35 cellular contexts compared by ENCODE assay signal in the genomic region with DNA sequence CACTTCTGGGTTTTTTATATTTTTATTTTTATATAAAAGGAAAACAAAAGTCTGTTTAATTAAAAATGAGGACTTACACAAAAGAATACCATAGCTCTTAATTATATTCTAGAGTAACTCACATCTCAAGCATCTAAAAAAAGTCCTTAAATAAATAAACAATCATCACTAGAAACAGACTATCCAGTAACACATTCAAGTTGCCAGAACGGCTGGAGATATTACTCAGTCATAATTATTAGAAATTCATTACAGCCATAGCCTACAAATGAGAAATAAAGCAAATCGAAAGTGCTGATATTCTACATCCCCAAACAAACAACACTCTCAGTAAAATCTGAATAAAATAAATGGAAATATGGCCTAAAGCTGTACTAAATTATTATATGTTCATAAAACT.
"Had no signal": no experiment of that assay in that cellular context is flagged by ENCODE, and none has a peak within 500 bp of the region (broad histone marks: within the 10 kb centered on the region; RNA-seq: fewer than 3 reads in every experiment).

No MANE protein-coding gene starts in this region.

- H3K9me3 Mint-ChIP-seq: activated CD4-positive, alpha-beta memory T cell treated with anti-CD3 and anti-CD28 coated beads for 36 hours; activated CD4-positive, alpha-beta T cell treated with anti-CD3 and anti-CD28 coated beads, Interleukin-2, amount 10 ng/mL, durations not matched to agents 24 days and 14 days; activated naive CD4-positive, alpha-beta T cell treated with anti-CD3 and anti-CD28 coated beads, Interleukin-2, amount 10 ng/mL, durations not matched to agents 7 days and 5 days; activated naive CD8-positive, alpha-beta T cell treated with anti-CD3 and anti-CD28 coated beads, Interleukin-2, amount 10 ng/mL, durations not matched to agents 7 days and 5 days; activated T-helper 1 cell treated with anti-CD3 and anti-CD28 coated beads, Interleukin-12 subunit alpha, Interleukin-12 subunit beta, Interleukin-2, Interleukin-4 antibody, amounts not matched to agents 30 ng/mL and 10 ng/mL and 1 ng/mL, durations not matched to agents 14 hours and 24 hours and 36 hours; activated T-helper 2 cell treated with anti-CD3 and anti-CD28 coated beads, Interferon-gamma antibody, Interleukin-2, Interleukin-4, amounts not matched to agents 10 μg/mL and 5 μg/mL and 100 μg/mL, durations not matched to agents 14 hours and 24 hours and 36 hours; central memory CD8-positive, alpha-beta T cell; dendritic cell treated with granulocyte-macrophage colony-stimulating factor and Interleukin-4, amounts not matched to agents 40 ng/mL and 50 ng/mL, for 4 days; T-helper 2 cell treated with Interferon-gamma antibody and Interleukin-4, amounts not matched to agents 5 μg/mL and 100 μg/mL, for 36 hours had no signal

- FAIRE-seq: endothelial cell of umbilical vein had no signal

- H3K27me3 Mint-ChIP-seq: activated CD4-positive, alpha-beta memory T cell treated with anti-CD3 and anti-CD28 coated beads for 36 hours; activated CD4-positive, alpha-beta T cell treated with anti-CD3 and anti-CD28 coated beads for 36 hours; activated CD4-positive, alpha-beta T cell treated with anti-CD3 and anti-CD28 coated beads, Interleukin-2, amount 10 ng/mL, durations not matched to agents 24 days and 14 days; activated CD8-positive, alpha-beta memory T cell treated with anti-CD3 and anti-CD28 coated beads, Interleukin-2, amount 10 ng/mL, durations not matched to agents 7 days and 5 days; activated naive CD4-positive, alpha-beta T cell treated with anti-CD3 and anti-CD28 coated beads, Interleukin-2, amount 10 ng/mL, durations not matched to agents 7 days and 5 days; activated naive CD8-positive, alpha-beta T cell treated with anti-CD3 and anti-CD28 coated beads, Interleukin-2, amount 10 ng/mL, durations not matched to agents 7 days and 5 days; brain; central memory CD8-positive, alpha-beta T cell; dendritic cell treated with granulocyte-macrophage colony-stimulating factor and Interleukin-4, amounts not matched to agents 40 ng/mL and 50 ng/mL, for 4 days; T-helper 17 cell had no signal

- H3K27me3 ChIP-seq: ascending aorta, breast epithelium, cardiac muscle cell, esophagus squamous epithelium had no signal

- H3K27ac ChIP-seq: ascending aorta, breast epithelium, cardiac muscle cell, coronary artery, dorsolateral prefrontal cortex, epithelial cell of prostate, esophagus squamous epithelium had no signal

- H3K4me1 ChIP-seq: ascending aorta, breast epithelium, esophagus squamous epithelium had no signal

- H3K27ac Mint-ChIP-seq: activated CD4-positive, alpha-beta memory T cell treated with anti-CD3 and anti-CD28 coated beads for 36 hours; activated CD4-positive, alpha-beta T cell treated with anti-CD3 and anti-CD28 coated beads for 36 hours; activated CD4-positive, alpha-beta T cell treated with anti-CD3 and anti-CD28 coated beads, Interleukin-2, amount 10 ng/mL, durations not matched to agents 24 days and 14 days; activated CD8-positive, alpha-beta memory T cell treated with anti-CD3 and anti-CD28 coated beads, Interleukin-2, amount 10 ng/mL, durations not matched to agents 7 days and 5 days; activated CD8-positive, alpha-beta T cell treated with anti-CD3 and anti-CD28 coated beads, Interleukin-2, amount 10 ng/mL, durations not matched to agents 7 days and 5 days; activated naive CD4-positive, alpha-beta T cell treated with anti-CD3 and anti-CD28 coated beads, Interleukin-2, amount 10 ng/mL, durations not matched to agents 7 days and 5 days; activated naive CD4-positive, alpha-beta T cell treated with anti-CD3 and anti-CD28 coated beads, Interleukin-2, amount 50 U/mL, for 72 hours; activated naive CD8-positive, alpha-beta T cell treated with anti-CD3 and anti-CD28 coated beads, Interleukin-2, amount 10 ng/mL, durations not matched to agents 7 days and 5 days; activated T-helper 1 cell treated with anti-CD3 and anti-CD28 coated beads, Interleukin-12 subunit alpha, Interleukin-12 subunit beta, Interleukin-2, Interleukin-4 antibody, amounts not matched to agents 30 ng/mL and 10 ng/mL and 1 ng/mL, durations not matched to agents 14 hours and 24 hours and 36 hours; activated T-helper 2 cell treated with anti-CD3 and anti-CD28 coated beads, Interferon-gamma antibody, Interleukin-2, Interleukin-4, amounts not matched to agents 10 μg/mL and 5 μg/mL and 100 μg/mL, durations not matched to agents 14 hours and 24 hours and 36 hours; brain; dendritic cell treated with granulocyte-macrophage colony-stimulating factor and Interleukin-4, amounts not matched to agents 40 ng/mL and 50 ng/mL, for 4 days; T-helper 17 cell; T-helper 2 cell treated with Interferon-gamma antibody and Interleukin-4, amounts not matched to agents 5 μg/mL and 100 μg/mL, for 36 hours had no signal

- DNase-seq: activated CD4-positive, alpha-beta memory T cell treated with anti-CD3 and anti-CD28 coated beads for 36 hours; activated CD4-positive, alpha-beta T cell treated with anti-CD3 and anti-CD28 coated beads for 36 hours; activated CD4-positive, alpha-beta T cell treated with anti-CD3 and anti-CD28 coated beads, Interleukin-2, amount 10 ng/mL, durations not matched to agents 24 days and 14 days; activated CD4-positive, CD25-positive, alpha-beta regulatory T cell; activated CD4-positive, CD25-positive, alpha-beta regulatory T cell treated with anti-CD3 and anti-CD28 coated beads, Interleukin-2, amount 50 U/mL, for 72 hours; activated CD8-positive, alpha-beta memory T cell treated with anti-CD3 and anti-CD28 coated beads, Interleukin-2, amount 10 ng/mL, durations not matched to agents 7 days and 5 days; activated CD8-positive, alpha-beta memory T cell treated with anti-CD3 and anti-CD28 coated beads, Interleukin-2, amount 50 U/mL, for 4 hours; activated CD8-positive, alpha-beta T cell treated with anti-CD3 and anti-CD28 coated beads, Interleukin-2, amount 10 ng/mL, durations not matched to agents 7 days and 5 days; activated effector memory CD4-positive, alpha-beta T cell treated with anti-CD3 and anti-CD28 coated beads, Interleukin-2, amount 50 U/mL, for 16 hours; activated naive CD4-positive, alpha-beta T cell; activated naive CD4-positive, alpha-beta T cell treated with anti-CD3 and anti-CD28 coated beads, Interleukin-2, amount 10 ng/mL, durations not matched to agents 7 days and 5 days; activated naive CD8-positive, alpha-beta T cell treated with anti-CD3 and anti-CD28 coated beads, Interleukin-2, amount 10 ng/mL, durations not matched to agents 7 days and 5 days; activated T-cell treated with anti-CD3 and anti-CD28 coated beads, Interleukin-2, amount 50 U/mL, for 1 hour; activated T-cell treated with anti-CD3 and anti-CD28 coated beads, Interleukin-2, amount 50 U/mL, for 48 hours; dorsolateral prefrontal cortex; effector memory CD4-positive, alpha-beta T cell; esophagus squamous epithelium; foreskin melanocyte; head of caudate nucleus; T-helper 1 cell; T-helper 17 cell; T1000 had no signal

- H3K4me1 Mint-ChIP-seq: activated CD4-positive, alpha-beta T cell treated with anti-CD3 and anti-CD28 coated beads for 36 hours; activated CD4-positive, alpha-beta T cell treated with anti-CD3 and anti-CD28 coated beads, Interleukin-2, amount 10 ng/mL, durations not matched to agents 24 days and 14 days; activated CD8-positive, alpha-beta memory T cell treated with anti-CD3 and anti-CD28 coated beads, Interleukin-2, amount 10 ng/mL, durations not matched to agents 7 days and 5 days; activated naive CD4-positive, alpha-beta T cell treated with anti-CD3 and anti-CD28 coated beads, Interleukin-2, amount 10 ng/mL, durations not matched to agents 7 days and 5 days; activated naive CD8-positive, alpha-beta T cell treated with anti-CD3 and anti-CD28 coated beads, Interleukin-2, amount 10 ng/mL, durations not matched to agents 7 days and 5 days; central memory CD8-positive, alpha-beta T cell; T-helper 17 cell had no signal

- H3K9me3 ChIP-seq: ascending aorta, breast epithelium, esophagus squamous epithelium had no signal

- H3K4me3 ChIP-seq: ascending aorta, breast epithelium, cardiac muscle cell, coronary artery, dorsolateral prefrontal cortex, esophagus squamous epithelium had no signal

- H3K36me3 Mint-ChIP-seq: activated CD4-positive, alpha-beta memory T cell treated with anti-CD3 and anti-CD28 coated beads for 36 hours; activated CD8-positive, alpha-beta memory T cell treated with anti-CD3 and anti-CD28 coated beads, Interleukin-2, amount 10 ng/mL, durations not matched to agents 7 days and 5 days; activated naive CD4-positive, alpha-beta T cell treated with anti-CD3 and anti-CD28 coated beads, Interleukin-2, amount 10 ng/mL, durations not matched to agents 7 days and 5 days; activated naive CD4-positive, alpha-beta T cell treated with anti-CD3 and anti-CD28 coated beads, Interleukin-2, amount 50 U/mL, for 72 hours; activated naive CD8-positive, alpha-beta T cell treated with anti-CD3 and anti-CD28 coated beads, Interleukin-2, amount 10 ng/mL, durations not matched to agents 7 days and 5 days had no signal

- H3K36me3 ChIP-seq: ascending aorta, breast epithelium, cardiac muscle cell, esophagus squamous epithelium had no signal

- H3K4me3 Mint-ChIP-seq: activated CD4-positive, alpha-beta memory T cell treated with anti-CD3 and anti-CD28 coated beads for 36 hours; activated CD4-positive, alpha-beta T cell treated with anti-CD3 and anti-CD28 coated beads for 36 hours; activated CD4-positive, alpha-beta T cell treated with anti-CD3 and anti-CD28 coated beads, Interleukin-2, amount 10 ng/mL, durations not matched to agents 24 days and 14 days; activated CD8-positive, alpha-beta memory T cell treated with anti-CD3 and anti-CD28 coated beads, Interleukin-2, amount 10 ng/mL, durations not matched to agents 7 days and 5 days; activated CD8-positive, alpha-beta T cell treated with anti-CD3 and anti-CD28 coated beads, Interleukin-2, amount 10 ng/mL, durations not matched to agents 7 days and 5 days; activated naive CD4-positive, alpha-beta T cell treated with anti-CD3 and anti-CD28 coated beads, Interleukin-2, amount 10 ng/mL, durations not matched to agents 7 days and 5 days; activated naive CD8-positive, alpha-beta T cell treated with anti-CD3 and anti-CD28 coated beads, Interleukin-2, amount 10 ng/mL, durations not matched to agents 7 days and 5 days; activated T-helper 1 cell treated with anti-CD3 and anti-CD28 coated beads, Interleukin-12 subunit alpha, Interleukin-12 subunit beta, Interleukin-2, Interleukin-4 antibody, amounts not matched to agents 30 ng/mL and 10 ng/mL and 1 ng/mL, durations not matched to agents 14 hours and 24 hours and 36 hours; brain; central memory CD8-positive, alpha-beta T cell; dendritic cell treated with granulocyte-macrophage colony-stimulating factor and Interleukin-4, amounts not matched to agents 40 ng/mL and 50 ng/mL, for 4 days; T-helper 17 cell; T-helper 2 cell treated with Interferon-gamma antibody and Interleukin-4, amounts not matched to agents 5 μg/mL and 100 μg/mL, for 36 hours had no signal

- ATAC-seq: activated CD4-positive, alpha-beta T cell treated with anti-CD3 and anti-CD28 coated beads for 36 hours; activated CD8-positive, alpha-beta memory T cell treated with anti-CD3 and anti-CD28 coated beads, Interleukin-2, amount 10 ng/mL, durations not matched to agents 7 days and 5 days; activated CD8-positive, alpha-beta T cell treated with anti-CD3 and anti-CD28 coated beads, Interleukin-2, amount 10 ng/mL, durations not matched to agents 7 days and 5 days; activated naive CD4-positive, alpha-beta T cell treated with anti-CD3 and anti-CD28 coated beads, Interleukin-2, amount 50 U/mL, for 72 hours; T-helper 17 cell had no signal
